Comparison of ENCODE assay signal across 24 cellular contexts in the genomic region with DNA sequence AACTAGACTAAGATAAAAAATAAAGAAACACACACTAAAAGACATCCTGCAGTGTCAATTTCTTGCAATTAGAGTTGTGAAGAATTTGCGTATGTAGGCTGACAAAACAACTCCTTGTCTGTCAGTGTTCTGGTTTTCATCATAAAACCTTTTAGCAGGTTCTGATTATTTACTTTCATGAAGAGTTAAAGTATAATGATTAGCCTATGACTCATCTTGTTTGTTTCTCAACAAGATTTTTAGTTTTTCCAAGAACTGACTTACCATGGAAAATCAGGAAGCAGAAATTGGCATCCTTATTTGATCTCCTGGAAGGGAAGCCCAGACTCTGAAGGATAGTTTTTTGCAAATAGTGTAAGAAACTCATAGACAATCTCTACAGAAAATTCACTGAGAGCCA.
"Had no signal": no experiment of that assay in that cellular context is flagged by ENCODE, and none has a peak within 500 bp of the region (broad histone marks: within the 10 kb centered on the region; RNA-seq: fewer than 3 reads in every experiment).

No MANE protein-coding gene starts in this region.

- H3K4me1 ChIP-seq: body of pancreas, heart right ventricle, lower lobe of right lung, sigmoid colon, uterus had no signal

- H3K36me3 ChIP-seq: heart right ventricle, lower lobe of right lung, neutrophil, sigmoid colon, thoracic aorta, uterus had no signal

- H3K27ac ChIP-seq: body of pancreas, coronary artery, dorsolateral prefrontal cortex, heart right ventricle, lower lobe of right lung, neutrophil, sigmoid colon, thoracic aorta, uterus had no signal

- H3K9me3 ChIP-seq: body of pancreas, heart right ventricle, lower lobe of right lung, neutrophil, sigmoid colon, thoracic aorta, uterus had no signal

- H3K4me3 ChIP-seq: body of pancreas, coronary artery, dorsolateral prefrontal cortex, heart right ventricle, lower lobe of right lung, sigmoid colon, thoracic aorta, uterus had no signal

- ATAC-seq: activated CD4-positive, alpha-beta T cell treated with anti-CD3 and anti-CD28 coated beads for 36 hours; activated naive CD4-positive, alpha-beta T cell treated with anti-CD3 and anti-CD28 coated beads, Interleukin-2, amount 50 U/mL, for 72 hours; activated T-cell treated with anti-CD3 and anti-CD28 coated beads, Interleukin-2, amount 50 U/mL, for 72 hours; body of pancreas; esophagus mucosa; heart right ventricle; lower lobe of right lung; stimulated activated effector memory CD8-positive, alpha-beta T cell treated with anti-CD3 and anti-CD28 coated beads, Interleukin-12 subunit alpha, Interleukin-12 subunit beta, amount 100 ng/mL, for 72 hours had no signal

- DNase-seq: activated B cell treated with CpG ODN at 0.5 μM for 24 hours; activated CD4-positive, alpha-beta T cell treated with anti-CD3 and anti-CD28 coated beads for 36 hours; activated naive CD4-positive, alpha-beta T cell; activated T-cell treated with anti-CD3 and anti-CD28 coated beads for 4 hours; activated T-cell treated with anti-CD3 and anti-CD28 coated beads, Interleukin-2, amount 50 U/mL, for 72 hours; anterior cingulate cortex; body of pancreas; dorsolateral prefrontal cortex; effector memory CD4-positive, alpha-beta T cell; foreskin melanocyte; heart right ventricle; lower lobe of right lung; retina; sigmoid colon; small intestine; stimulated activated CD4-positive, alpha-beta T cell treated with anti-CD3 and anti-CD28 coated beads, Interleukin-4, amount 100 ng/mL, for 24 hours; T-helper 1 cell; uterus had no signal

- FAIRE-seq: small intestine had no signal

- H3K27me3 ChIP-seq: body of pancreas, heart right ventricle, neutrophil, sigmoid colon, uterus had no signal
